22 cellular contexts compared by ENCODE assay signal in genomic region chr15:67047149-67047661, GRCh38.
"Had no signal": no experiment of that assay in that cellular context is flagged by ENCODE, and none has a peak within 500 bp of the region (broad histone marks: within the 10 kb centered on the region; RNA-seq: fewer than 3 reads in every experiment).

No MANE protein-coding gene starts in this region.

- H3K4me3 Mint-ChIP-seq: activated naive CD8-positive, alpha-beta T cell treated with anti-CD3 and anti-CD28 coated beads, Interleukin-2, amount 10 ng/mL, durations not matched to agents 7 days and 5 days; dendritic cell treated with granulocyte-macrophage colony-stimulating factor and Interleukin-4, amounts not matched to agents 40 ng/mL and 50 ng/mL, for 4 days; immature natural killer cell; nephron progenitor cell; T-helper 2 cell treated with Interferon-gamma antibody and Interleukin-4, amounts not matched to agents 5 μg/mL and 100 μg/mL, for 36 hours had no signal

- H3K27ac Mint-ChIP-seq: activated naive CD8-positive, alpha-beta T cell treated with anti-CD3 and anti-CD28 coated beads, Interleukin-2, amount 10 ng/mL, durations not matched to agents 7 days and 5 days; dendritic cell treated with granulocyte-macrophage colony-stimulating factor and Interleukin-4, amounts not matched to agents 40 ng/mL and 50 ng/mL, for 4 days; immature natural killer cell; T-helper 2 cell treated with Interferon-gamma antibody and Interleukin-4, amounts not matched to agents 5 μg/mL and 100 μg/mL, for 36 hours had no signal

- ATAC-seq: right cardiac atrium, upper lobe of right lung had no signal

- H3K36me3 Mint-ChIP-seq: activated naive CD8-positive, alpha-beta T cell treated with anti-CD3 and anti-CD28 coated beads, Interleukin-2, amount 10 ng/mL, durations not matched to agents 7 days and 5 days; immature natural killer cell had no signal

- H3K9me3 Mint-ChIP-seq: activated naive CD8-positive, alpha-beta T cell treated with anti-CD3 and anti-CD28 coated beads, Interleukin-2, amount 10 ng/mL, durations not matched to agents 7 days and 5 days; dendritic cell treated with granulocyte-macrophage colony-stimulating factor and Interleukin-4, amounts not matched to agents 40 ng/mL and 50 ng/mL, for 4 days; immature natural killer cell; nephron progenitor cell; T-helper 2 cell treated with Interferon-gamma antibody and Interleukin-4, amounts not matched to agents 5 μg/mL and 100 μg/mL, for 36 hours had no signal

- H3K27me3 ChIP-seq: brain microvascular endothelial cell, suprapubic skin, upper lobe of right lung had no signal

- DNase-seq: activated CD4-positive, alpha-beta T cell treated with anti-CD3 and anti-CD28 coated beads, Interleukin-2, amount 50 U/mL, for 1 hour; activated CD8-positive, alpha-beta memory T cell treated with anti-CD3 and anti-CD28 coated beads for 24 hours; activated naive CD4-positive, alpha-beta T cell; activated naive CD8-positive, alpha-beta T cell treated with anti-CD3 and anti-CD28 coated beads, Interleukin-2, amount 10 ng/mL, durations not matched to agents 7 days and 5 days; activated T-cell treated with anti-CD3 and anti-CD28 coated beads for 4 hours; brain microvascular endothelial cell; effector memory CD4-positive, alpha-beta T cell; foreskin melanocyte; head of caudate nucleus; immature natural killer cell; nephron progenitor cell; occipital lobe; right cardiac atrium; stimulated activated CD4-positive, alpha-beta T cell treated with anti-CD3 and anti-CD28 coated beads, Interleukin-4, amount 100 ng/mL, for 4 hours; stimulated activated CD8-positive, alpha-beta memory T cell treated with anti-CD3 and anti-CD28 coated beads, Interleukin-4, amount 100 ng/mL, for 48 hours; stimulated activated naive CD4-positive, alpha-beta T cell treated with Interleukin-2 at 50 U/mL for 16 hours; upper lobe of right lung had no signal

- H3K9me3 ChIP-seq: prostate gland, suprapubic skin, upper lobe of right lung had no signal

- H3K4me3 ChIP-seq: prostate gland, smooth muscle cell, suprapubic skin, upper lobe of right lung had no signal

- H3K36me3 ChIP-seq: brain microvascular endothelial cell, prostate gland, suprapubic skin, upper lobe of right lung had no signal

- H3K27ac ChIP-seq: brain microvascular endothelial cell, prostate gland, suprapubic skin, upper lobe of right lung had no signal
